ENCODE assay signal across 16 cellular contexts in genomic region chr15:70907784-70908471, GRCh38. TPM values are rescaled to one million over a fixed set of nuclear protein-coding genes. Genes with fewer than 3 reads are reported as not detected.
A peak's percentile ranks its signal among the peaks of the same experiment; 100 is the strongest.
DNase-seq lines count a peak whose midpoint lies in the region; ATAC-seq and TF ChIP-seq lines count a peak whose summit lies in the region.
"Had no signal": no experiment of that assay in that cellular context is flagged by ENCODE, and none has a peak within 500 bp of the region (broad histone marks: within the 10 kb centered on the region; RNA-seq: fewer than 3 reads in every experiment).

No MANE protein-coding gene starts in this region.

- no peak overlapping the region for H3K4me3 Mint-ChIP-seq in MCF 10A (ENCODE audit: unreplicated experiment)
- H3K4me3 Mint-ChIP-seq: nephron had no signal

- H3K4me1 ChIP-seq in breast epithelium, result no peaks in the 10 kb centered on the region
- H3K4me1 ChIP-seq: stomach had no signal

- TF ChIP-seq CTCF in MCF 10A (IDR thresholded peaks at IDR 0.05; ENCODE audit: unreplicated experiment) (peak; percentile 20), breast epithelium (IDR thresholded peaks at IDR 0.05) (no peak), WERI-Rb-1 (IDR thresholded peaks at IDR 0.05; ENCODE audit: low read depth, low read length) (0 out of 2 replicates have a peak, but pooled peaks have one; percentile 19)

- no peaks in the 10 kb centered on the region for H3K27me3 Mint-ChIP-seq in MCF 10A (ENCODE audit: insufficient read depth, unreplicated experiment)

- POLR2A ChIA-PET in MCF 10A (lab: Yijun Ruan, JAX), result no interaction called here

- no TSS peak for BruUV-seq in MCF 10A (replicated peaks; lab: Mats Ljungman, UMichigan)

- TF ChIP-seq POLR2A in breast epithelium (IDR thresholded peaks at IDR 0.05), result no peak

- no peaks in the 10 kb centered on the region for H3K4me1 Mint-ChIP-seq in MCF 10A (ENCODE audit: insufficient read depth, unreplicated experiment)
- H3K4me1 Mint-ChIP-seq: nephron had no signal

- H3K36me3 Mint-ChIP-seq in MCF 10A (ENCODE audit: insufficient read depth, unreplicated experiment), result peaks cover 6% of the 10 kb centered on the region

- DNase-seq in MCF 10A (ENCODE audit: unreplicated experiment) (no peak), breast epithelium (ENCODE audit: low spot score in 2 of 2) (no peak), WERI-Rb-1 (no peak), germinal center (ENCODE audit: low spot score) (peak; percentile 3), HCEC 1CT (no peak), mesenteric fat pad (ENCODE audit: low spot score) (no peak)
- no peak for DNase-seq in activated effector memory CD4-positive, alpha-beta T cell treated with Interleukin-2 at 50 U/mL for 16 hours
- DNase-seq: activated CD8-positive, alpha-beta memory T cell treated with anti-CD3 and anti-CD28 coated beads, Interleukin-2, amount 50 U/mL, for 48 hours; hippocampal formation; left ventricle myocardium superior; NCI-H1436 treated with DMSO at 0.1 percent for 48 hours; OCI-M1; stomach; SW 1271 had no signal

- ATAC-seq in GM19452 (IDR thresholded peaks at IDR 0.05; ENCODE audit: unreplicated experiment), result no peak
- ATAC-seq: left ventricle myocardium superior had no signal

- intact Hi-C loops in MCF 10A (cut with micrococcal nuclease) (no loop called here), breast epithelium (cut with DNase I; ENCODE audit: low total_unique reads) (no loop called here)

- no peak overlapping the region for H3K27ac Mint-ChIP-seq in MCF 10A (ENCODE audit: low read depth, unreplicated experiment)
- H3K27ac Mint-ChIP-seq: nephron had no signal

- H3K27ac ChIP-seq in breast epithelium (no peak overlapping the region), WERI-Rb-1 (no peak overlapping the region)
- H3K27ac ChIP-seq: stomach had no signal

- CTCF ChIA-PET in MCF 10A (lab: Yijun Ruan, JAX), result no interaction called here

- no peak overlapping the region for H3K4me3 ChIP-seq in breast epithelium
- H3K4me3 ChIP-seq in WERI-Rb-1 (ENCODE audit: low read depth, low read length), result no peak overlapping the region
- H3K4me3 ChIP-seq: stomach had no signal

- no peaks in the 10 kb centered on the region for H3K27me3 ChIP-seq in breast epithelium
- no peaks in the 10 kb centered on the region for H3K27me3 ChIP-seq in WERI-Rb-1 (ENCODE audit: insufficient read depth, low read depth, severe bottlenecking)
- H3K27me3 ChIP-seq: stomach had no signal

- peaks cover 15% of the 10 kb centered on the region in 2 donors for H3K9me3 ChIP-seq in breast epithelium
- no peaks in the 10 kb centered on the region for H3K9me3 ChIP-seq in WERI-Rb-1 (ENCODE audit: severe bottlenecking)

- peaks cover 19% of the 10 kb centered on the region for H3K9me3 Mint-ChIP-seq in MCF 10A (ENCODE audit: unreplicated experiment)

- H3K36me3 ChIP-seq in breast epithelium (no peaks in the 10 kb centered on the region), WERI-Rb-1 (peaks cover 19% of the 10 kb centered on the region)

RNA-seq across cellular contexts. Expression of gene LRRC49, which starts 15.3 kb away (rescaled TPM):
- total RNA-seq in MCF 10A (2022) (6.9 and 8.4 TPM in 2 replicates), breast epithelium (10 to 100 TPM in 1 of 3 donors, 1 to 10 TPM in 2; 6.7 to 13.3 (median 9.5) TPM), mesenteric fat pad (4.0 TPM)

RNA-seq across cellular contexts. Expression of gene THAP10, which starts 15.7 kb away (rescaled TPM):
- total RNA-seq in MCF 10A (2022), result 4.0 and 5.7 TPM in 2 replicates
- total RNA-seq in breast epithelium, result 1 to 10 TPM; 1.8 to 5.9 (median 5.1) TPM
- 1.0 TPM for total RNA-seq in mesenteric fat pad

RNA-seq across cellular contexts. Expression of gene LARP6, which starts 54.0 kb away (rescaled TPM):
- total RNA-seq in MCF 10A (2022), result 67.3 and 77.5 TPM in 2 replicates
- 10 to 100 TPM; 18.6 to 72.5 (median 40.0) TPM for total RNA-seq in breast epithelium
- total RNA-seq in mesenteric fat pad, result 89.9 TPM

Comparison
In these comparisons a context has a peak if more than half of its experiments do, and no peak if none do; other contexts are left out.
1. CTCF ChIP-seq: peak in MCF 10A (single experiment) and WERI-Rb-1 (single experiment); none in breast epithelium (0 of 3).